Comparison of ENCODE assay signal across 17 cellular contexts in genomic region chr5:113058706-113059226, GRCh38.
DNase-seq lines count a peak whose midpoint lies in the region; ATAC-seq, FAIRE-seq and TF ChIP-seq lines count a peak whose summit lies in the region.
"Had no signal": no experiment of that assay in that cellular context is flagged by ENCODE, and none has a peak within 500 bp of the region (broad histone marks: within the 10 kb centered on the region; RNA-seq: fewer than 3 reads in every experiment).

No MANE protein-coding gene starts in this region.

- H3K23ac ChIP-seq in IMR-90 (ENCODE audit: low read depth, low read length): no peak overlapping the region
- no peak overlapping the region for H3K23ac ChIP-seq in mesenchymal stem cell (ENCODE audit: low read length in 2 of 2)

- H2BK5ac ChIP-seq in IMR-90 (ENCODE audit: low read depth, low read length, poor library complexity, severe bottlenecking) (no peak overlapping the region), mesenchymal stem cell (ENCODE audit: low read depth, low read length, poor library complexity, severe bottlenecking) (no peak overlapping the region)

- H3K4me2 ChIP-seq in IMR-90 (ENCODE audit: low read depth, low read length): no peak overlapping the region
- H3K4me2 ChIP-seq in astrocyte (ENCODE audit: low read length): peak overlapping the region; percentile 66
- H3K4me2 ChIP-seq in mesenchymal stem cell (ENCODE audit: low read length, poor library complexity, severe bottlenecking): no peak overlapping the region
- no peak overlapping the region for H3K4me2 ChIP-seq in skeletal muscle satellite cell (ENCODE audit: low read length)

- no peak overlapping the region for H3K27ac ChIP-seq in IMR-90 (ENCODE audit: insufficient read depth, low read length)
- H3K27ac ChIP-seq in astrocyte (ENCODE audit: low read depth, low read length): peak overlapping the region; percentile 58
- peak overlapping the region; percentile 92 for H3K27ac ChIP-seq in mesenchymal stem cell (ENCODE audit: low read length, poor library complexity, severe bottlenecking)
- no peak overlapping the region for H3K27ac ChIP-seq in left lung
- H3K27ac ChIP-seq: suprapubic skin had no signal

- H4K5ac ChIP-seq in IMR-90 (ENCODE audit: low read depth, low read length): no peak overlapping the region

- no peak overlapping the region; a peak in 1 of 4 replicates for H4K8ac ChIP-seq in IMR-90 (ENCODE audit: low read depth in 2 of 2, low read length in 2 of 2)
- H4K8ac ChIP-seq in mesenchymal stem cell (ENCODE audit: low read length): no peak overlapping the region

- in situ Hi-C loops in IMR-90 (cut with MboI; ENCODE audit: low sequenced_read_pairs): no loop called here

- peaks cover 10% of the 10 kb centered on the region for H3K9me1 ChIP-seq in IMR-90 (ENCODE audit: insufficient read depth, low read length)

- CTCF ChIA-PET in IMR-90 (lab: Yijun Ruan, JAX): no interaction called here

- H2AFZ ChIP-seq in IMR-90 (replicated peaks; ENCODE audit: low read length, poor library complexity) (no peak overlapping the region), astrocyte (ENCODE audit: low read depth, low read length) (no peak overlapping the region), mesenchymal stem cell (ENCODE audit: low read depth, low read length) (no peak overlapping the region)

- FAIRE-seq in astrocyte (lab: Jason Lieb, UNC): no peak

- peaks cover 24% of the 10 kb centered on the region for H3K36me3 Mint-ChIP-seq in astrocyte (ENCODE audit: low read depth, unreplicated experiment)
- H3K36me3 Mint-ChIP-seq: natural killer cell treated with Interleukin-12 subunit alpha and Interleukin-12 subunit beta and Interleukin-15 and Interleukin-18, amount 100 ng/mL, for 72 hours had no signal

- peaks cover 59% of the 10 kb centered on the region for H3K4me1 Mint-ChIP-seq in astrocyte (ENCODE audit: low read depth, unreplicated experiment)

- H3K4me3 ChIP-seq in IMR-90 (ENCODE audit: insufficient read depth, low read depth, low read length): no peak overlapping the region
- no peak overlapping the region for H3K4me3 ChIP-seq in astrocyte (ENCODE audit: insufficient read depth, low read depth, low read length)
- no peak overlapping the region for H3K4me3 ChIP-seq in mesenchymal stem cell (ENCODE audit: insufficient read depth in 1 of 2, low read depth in 1 of 2, low read length in 2 of 2)
- H3K4me3 ChIP-seq in skeletal muscle satellite cell (ENCODE audit: low read length): no peak overlapping the region
- no peak overlapping the region for H3K4me3 ChIP-seq in left lung
- H3K4me3 ChIP-seq: heart left ventricle, suprapubic skin had no signal

- no peak for TF ChIP-seq POLR2A in IMR-90 (IDR thresholded peaks at IDR 0.05; ENCODE audit: low read depth, low read length)

- DNase-seq in IMR-90 (no peak), astrocyte (ENCODE audit: low read depth) (no peak), mesenchymal stem cell (no peak), T1000 (lab: John Stamatoyannopoulos, UW) (no peak), left lung (no peak)
- DNase-seq: activated CD4-positive, alpha-beta T cell treated with anti-CD3 and anti-CD28 coated beads, Interleukin-2, amount 50 U/mL, for 4 hours; central memory CD4-positive, alpha-beta T cell; mammary epithelial cell; NCI-H1694; SHP77; stimulated activated CD4-positive, alpha-beta T cell treated with anti-CD3 and anti-CD28 coated beads, Interleukin-12 subunit alpha, Interleukin-12 subunit beta, amount 100 ng/mL, for 4 hours; WERI-Rb-1 had no signal

- H2BK120ac ChIP-seq in IMR-90 (ENCODE audit: low read depth, low read length): peak overlapping the region; percentile 29; the same call in 1 of the 2 replicates
- H2BK120ac ChIP-seq in mesenchymal stem cell (ENCODE audit: low read depth, low read length): no peak overlapping the region

- H2AK5ac ChIP-seq in IMR-90 (ENCODE audit: low read depth, low read length): peak overlapping the region; percentile 89; the same call in 1 of the 2 replicates
- peak overlapping the region; percentile 24 for H2AK5ac ChIP-seq in mesenchymal stem cell (ENCODE audit: low read length, severe bottlenecking)

- TF ChIP-seq RAD21 in IMR-90 (IDR thresholded peaks at IDR 0.05; ENCODE audit: low read length): no peak

- WGBS in IMR-90 (ENCODE audit: extremely low coverage in 2 of 2, insufficient read length in 1 of 2), 2 experiments: no CpG with 5 or more reads among the region's 6 CpGs
- 84% methylated on average over 6 of the region's 6 CpGs for WGBS in mesenchymal stem cell

- POLR2A ChIA-PET in IMR-90 (lab: Charles Lee; ENCODE audit: unreplicated experiment): no interaction called here

- H3K79me1 ChIP-seq in IMR-90 (ENCODE audit: low read depth in 1 of 2, low read length in 2 of 2) (peaks cover 0 to 7% of the 10 kb centered on the region in 2 experiments; a peak in 2 of 4 replicates), mesenchymal stem cell (replicated peaks; ENCODE audit: low read length, poor library complexity, severe bottlenecking) (peaks cover 3% of the 10 kb centered on the region)

- intact Hi-C loops in IMR-90 (cut with micrococcal nuclease): no loop called here
- intact Hi-C loops in left lung (cut with DNase I): no loop called here

- no peak overlapping the region; the same call in 2 of the 3 replicates for H2BK15ac ChIP-seq in IMR-90 (ENCODE audit: low read depth, low read length)
- no peak overlapping the region for H2BK15ac ChIP-seq in mesenchymal stem cell (ENCODE audit: low read depth, poor library complexity, severe bottlenecking)

- BruUV-seq in IMR-90 (replicated peaks; lab: Mats Ljungman, UMichigan): no TSS peak

- H4K20me1 ChIP-seq in IMR-90 (ENCODE audit: insufficient read depth, low read length): no peaks in the 10 kb centered on the region
- H4K20me1 ChIP-seq in astrocyte (ENCODE audit: insufficient read depth, low read length): no peaks in the 10 kb centered on the region

- TF ChIP-seq CTCF in IMR-90 (conservative IDR thresholded peaks at IDR 0.05; ENCODE audit: low read depth, low read length) (no peak), astrocyte (IDR thresholded peaks at IDR 0.05; ENCODE audit: insufficient read depth, low read depth, low read length) (no peak), left lung (IDR thresholded peaks at IDR 0.05) (no peak)

- no peaks in the 10 kb centered on the region for H3K27me3 Mint-ChIP-seq in astrocyte (ENCODE audit: low read depth, unreplicated experiment)

- H3K14ac ChIP-seq in IMR-90 (replicated peaks; ENCODE audit: low read depth, low read length) (peak overlapping the region; percentile 25; the same call in 1 of the 2 replicates), mesenchymal stem cell (ENCODE audit: low read length in 2 of 2) (no peak overlapping the region)

- H3K4me1 ChIP-seq in IMR-90 (ENCODE audit: control insufficient read depth, insufficient read depth, low read length): peaks cover 18% of the 10 kb centered on the region
- H3K4me1 ChIP-seq in astrocyte (ENCODE audit: insufficient read depth, low read length): peaks cover 48% of the 10 kb centered on the region
- H3K4me1 ChIP-seq in mesenchymal stem cell (ENCODE audit: control insufficient read depth, insufficient read depth, low read depth, low read length): peaks cover 27% of the 10 kb centered on the region
- peaks cover 38% of the 10 kb centered on the region for H3K4me1 ChIP-seq in skeletal muscle satellite cell (ENCODE audit: control insufficient read depth, insufficient read depth, low read length)
- peaks cover 0 to 5% of the 10 kb centered on the region in 2 donors for H3K4me1 ChIP-seq in left lung

- 0 out of 2 replicates have a peak overlapping the region, but pooled peaks have one; percentile 28 for H4K91ac ChIP-seq in IMR-90 (ENCODE audit: insufficient read depth, low read depth, low read length)
- H4K91ac ChIP-seq in mesenchymal stem cell (ENCODE audit: low read length): peak overlapping the region; percentile 65

- no peak overlapping the region for H3K4me3 Mint-ChIP-seq in astrocyte (ENCODE audit: unreplicated experiment)
- H3K4me3 Mint-ChIP-seq: natural killer cell treated with Interleukin-12 subunit alpha and Interleukin-12 subunit beta and Interleukin-15 and Interleukin-18, amount 100 ng/mL, for 72 hours had no signal

- H3K18ac ChIP-seq in IMR-90 (ENCODE audit: low read depth, low read length) (no peak overlapping the region; the same call in 1 of the 2 replicates), mesenchymal stem cell (ENCODE audit: low read depth in 1 of 2, low read length in 2 of 2) (peak overlapping the region; percentile 26 to 80)

- ATAC-seq in IMR-90 (ENCODE audit: low read depth) (no peak), left lung (no peak), HG02973 (IDR thresholded peaks at IDR 0.05; ENCODE audit: unreplicated experiment) (no peak)
- ATAC-seq: natural killer cell treated with Interleukin-12 subunit alpha and Interleukin-12 subunit beta and Interleukin-15 and Interleukin-18, amount 100 ng/mL, for 72 hours had no signal

- H3K36me3 ChIP-seq in IMR-90 (ENCODE audit: control insufficient read depth, insufficient read depth, low read length) (peaks cover 45% of the 10 kb centered on the region), astrocyte (ENCODE audit: insufficient read depth, low read length) (peaks cover 2% of the 10 kb centered on the region), mesenchymal stem cell (ENCODE audit: control insufficient read depth in 1 of 2, insufficient read depth in 2 of 2, low read depth in 1 of 2, low read length in 2 of 2) (peaks cover 18 to 42% of the 10 kb centered on the region in 2 experiments), skeletal muscle satellite cell (ENCODE audit: insufficient read depth, low read length) (no peaks in the 10 kb centered on the region), left lung (peaks cover 0 to 6% of the 10 kb centered on the region in 2 donors)

- H2BK12ac ChIP-seq in mesenchymal stem cell (ENCODE audit: low read length in 2 of 2): peak overlapping the region in 1 of 2 experiments; percentile 92

- H3K79me2 ChIP-seq in astrocyte (ENCODE audit: insufficient read depth, low read length): no peaks in the 10 kb centered on the region

- H3K27me3 ChIP-seq in IMR-90 (ENCODE audit: control insufficient read depth, insufficient read depth, low read length): no peaks in the 10 kb centered on the region
- H3K27me3 ChIP-seq in astrocyte (ENCODE audit: insufficient read depth, low read length): no peaks in the 10 kb centered on the region
- H3K27me3 ChIP-seq in mesenchymal stem cell (ENCODE audit: control insufficient read depth in 1 of 2, insufficient read depth in 1 of 2, low read length in 2 of 2): no peaks in the 10 kb centered on the region
- H3K27me3 ChIP-seq in skeletal muscle satellite cell (ENCODE audit: control insufficient read depth, insufficient read depth, low read length): no peaks in the 10 kb centered on the region
- H3K27me3 ChIP-seq in left lung: no peaks in the 10 kb centered on the region
- H3K27me3 ChIP-seq: heart left ventricle, suprapubic skin had no signal

- H3K9ac ChIP-seq in IMR-90 (ENCODE audit: low read depth, low read length): no peak overlapping the region
- peak overlapping the region; percentile 61 for H3K9ac ChIP-seq in astrocyte (ENCODE audit: low read length)
- peak overlapping the region; percentile 67 for H3K9ac ChIP-seq in mesenchymal stem cell (ENCODE audit: low read length)
- peak overlapping the region; percentile 44 for H3K9ac ChIP-seq in skeletal muscle satellite cell (ENCODE audit: low read depth, low read length)

- dilution Hi-C loops in IMR-90 (cut with HindIII; ENCODE audit: low sequenced_read_pairs, unreplicated experiment): no loop called here

- H3K4ac ChIP-seq in IMR-90 (ENCODE audit: low read depth, low read length): no peak overlapping the region; the same call in 1 of the 2 replicates
- H3K4ac ChIP-seq in mesenchymal stem cell (ENCODE audit: low read depth in 1 of 2, low read length in 2 of 2): no peak overlapping the region

- no peaks in the 10 kb centered on the region for H3K9me3 ChIP-seq in IMR-90 (ENCODE audit: control insufficient read depth, insufficient read depth, low read length)
- H3K9me3 ChIP-seq in astrocyte (ENCODE audit: insufficient read depth, low read depth, low read length): no peaks in the 10 kb centered on the region
- H3K9me3 ChIP-seq in mesenchymal stem cell (ENCODE audit: control insufficient read depth, low read length): no peaks in the 10 kb centered on the region
- no peaks in the 10 kb centered on the region for H3K9me3 ChIP-seq in skeletal muscle satellite cell (replicated peaks; ENCODE audit: low read length)
- no peaks in the 10 kb centered on the region for H3K9me3 ChIP-seq in left lung
- H3K9me3 ChIP-seq: heart left ventricle, suprapubic skin had no signal

- H2BK20ac ChIP-seq in IMR-90 (ENCODE audit: low read depth, low read length): no peak overlapping the region

- H3K27ac Mint-ChIP-seq in astrocyte (ENCODE audit: unreplicated experiment): peak overlapping the region; percentile 92
- H3K27ac Mint-ChIP-seq: natural killer cell treated with Interleukin-12 subunit alpha and Interleukin-12 subunit beta and Interleukin-15 and Interleukin-18, amount 100 ng/mL, for 72 hours had no signal

- no peak overlapping the region for H2AK9ac ChIP-seq in IMR-90 (replicated peaks; ENCODE audit: low read depth, low read length, poor library complexity)

- no peak overlapping the region for H3K56ac ChIP-seq in IMR-90 (ENCODE audit: extremely low read depth, insufficient read depth, low read length)

- H3K9me3 Mint-ChIP-seq in astrocyte (ENCODE audit: unreplicated experiment): no peaks in the 10 kb centered on the region
- H3K9me3 Mint-ChIP-seq: natural killer cell treated with Interleukin-12 subunit alpha and Interleukin-12 subunit beta and Interleukin-15 and Interleukin-18, amount 100 ng/mL, for 72 hours had no signal

Comparison
In these comparisons a context has a peak if more than half of its experiments do, and no peak if none do; other contexts are left out.
1. H3K27ac ChIP-seq: peak in astrocyte (single experiment) and mesenchymal stem cell (single experiment); none in IMR-90 (single experiment) and left lung (0 of 2).